1 cellular context compared by ENCODE assay signal in the genomic region with DNA sequence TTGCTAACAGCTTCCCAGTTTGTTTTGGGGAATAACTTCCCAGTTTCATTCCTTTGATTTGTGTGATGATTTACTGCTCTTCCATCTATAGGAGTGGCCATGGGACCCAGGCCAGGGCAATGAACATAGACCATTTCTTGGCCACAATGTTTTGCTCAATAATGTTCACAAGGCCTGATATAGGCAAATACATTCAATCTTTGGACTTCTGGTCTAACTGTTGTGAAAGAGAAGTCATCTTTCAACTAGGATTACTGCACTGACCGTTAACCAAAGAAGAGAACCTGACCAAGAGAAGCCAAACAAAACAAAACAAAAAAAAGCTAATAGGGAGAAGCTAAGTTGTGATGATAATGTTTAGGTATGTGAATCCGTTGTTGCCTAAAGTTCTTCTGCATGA.
TF ChIP-seq lines count a peak whose summit lies in the region.

No MANE protein-coding gene starts in this region.

TF ChIP-seq in HepG2, 621 proteins besides CTCF, POLR2A, EP300 and RAD21 (continued from another document and continues in another):
- TF ChIP-seq, protein P1, sequence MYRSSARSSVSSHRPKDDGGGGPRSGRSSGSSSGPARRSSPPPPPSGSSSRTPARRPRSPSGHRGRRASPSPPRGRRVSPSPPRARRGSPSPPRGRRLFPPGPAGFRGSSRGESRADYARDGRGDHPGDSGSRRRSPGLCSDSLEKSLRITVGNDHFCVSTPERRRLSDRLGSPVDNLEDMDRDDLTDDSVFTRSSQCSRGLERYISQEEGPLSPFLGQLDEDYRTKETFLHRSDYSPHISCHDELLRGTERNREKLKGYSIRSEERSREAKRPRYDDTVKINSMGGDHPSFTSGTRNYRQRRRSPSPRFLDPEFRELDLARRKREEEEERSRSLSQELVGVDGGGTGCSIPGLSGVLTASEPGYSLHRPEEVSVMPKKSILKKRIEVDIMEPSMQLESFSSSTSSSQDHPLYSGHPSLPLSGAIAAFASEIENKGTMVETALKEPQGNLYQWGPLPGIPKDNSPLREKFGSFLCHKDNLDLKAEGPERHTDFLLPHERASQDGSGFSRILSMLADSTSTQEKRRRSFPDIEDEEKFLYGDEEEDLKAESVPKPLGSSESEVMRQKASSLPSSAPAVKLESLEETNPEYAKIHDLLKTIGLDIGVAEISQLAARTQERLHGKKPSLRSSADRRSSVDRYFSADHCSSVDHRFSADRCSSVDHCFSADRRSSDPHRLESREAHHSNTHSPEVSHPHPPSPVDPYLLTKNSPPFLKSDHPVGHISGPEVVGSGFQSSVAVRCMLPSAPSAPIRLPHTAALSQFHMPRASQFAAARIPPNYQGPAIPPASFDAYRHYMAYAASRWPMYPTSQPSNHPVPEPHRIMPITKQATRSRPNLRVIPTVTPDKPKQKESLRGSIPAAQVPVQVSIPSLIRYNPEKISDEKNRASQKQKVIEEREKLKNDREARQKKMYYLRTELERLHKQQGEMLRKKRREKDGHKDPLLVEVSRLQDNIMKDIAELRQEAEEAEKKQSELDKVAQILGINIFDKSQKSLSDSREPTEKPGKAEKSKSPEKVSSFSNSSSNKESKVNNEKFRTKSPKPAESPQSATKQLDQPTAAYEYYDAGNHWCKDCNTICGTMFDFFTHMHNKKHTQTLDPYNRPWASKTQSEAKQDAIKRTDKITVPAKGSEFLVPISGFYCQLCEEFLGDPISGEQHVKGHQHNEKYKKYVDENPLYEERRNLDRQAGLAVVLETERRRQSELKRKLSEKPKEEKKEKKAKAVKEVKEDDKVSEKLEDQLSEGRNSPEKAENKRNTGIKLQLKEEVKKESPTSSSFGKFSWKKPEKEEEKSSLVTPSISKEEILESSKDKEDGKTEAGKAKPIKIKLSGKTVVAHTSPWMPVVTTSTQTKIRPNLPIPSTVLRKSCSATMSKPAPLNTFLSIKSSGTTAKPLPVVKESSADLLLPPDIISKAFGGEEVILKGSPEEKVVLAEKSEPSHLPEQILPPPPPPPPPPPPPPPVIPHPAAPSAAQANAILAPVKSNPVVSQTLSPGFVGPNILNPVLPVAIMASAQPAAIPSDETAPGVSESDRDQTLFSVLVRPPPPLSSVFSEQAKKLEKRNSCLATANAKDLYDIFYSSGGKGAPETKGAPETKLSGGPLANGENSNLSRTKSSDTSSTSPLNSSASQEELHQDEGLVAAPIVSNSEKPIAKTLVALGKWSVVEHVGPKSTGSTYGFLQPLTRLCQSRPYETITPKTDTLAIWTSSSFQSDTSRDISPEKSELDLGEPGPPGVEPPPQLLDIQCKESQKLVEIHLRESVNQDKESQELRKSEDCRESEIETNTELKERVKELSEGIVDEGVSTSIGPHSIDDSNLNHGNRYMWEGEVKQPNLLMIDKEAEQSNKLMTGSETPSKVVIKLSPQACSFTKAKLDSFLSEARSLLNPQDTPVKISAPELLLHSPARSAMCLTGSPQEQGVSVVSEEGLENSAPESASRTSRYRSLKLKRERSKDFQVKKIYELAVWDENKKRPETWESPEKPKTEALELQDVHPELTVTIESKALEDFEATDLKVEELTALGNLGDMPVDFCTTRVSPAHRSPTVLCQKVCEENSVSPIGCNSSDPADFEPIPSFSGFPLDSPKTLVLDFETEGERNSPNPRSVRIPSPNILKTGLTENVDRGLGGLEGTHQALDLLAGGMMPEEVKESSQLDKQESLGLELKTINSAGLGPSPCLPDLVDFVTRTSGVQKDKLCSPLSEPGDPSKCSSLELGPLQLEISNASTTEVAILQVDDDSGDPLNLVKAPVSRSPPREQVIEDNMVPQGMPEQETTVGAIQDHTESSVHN (CRISPR knock-in tag; IDR thresholded peaks at IDR 0.05) = no peak
- TF ChIP-seq, protein P2, sequence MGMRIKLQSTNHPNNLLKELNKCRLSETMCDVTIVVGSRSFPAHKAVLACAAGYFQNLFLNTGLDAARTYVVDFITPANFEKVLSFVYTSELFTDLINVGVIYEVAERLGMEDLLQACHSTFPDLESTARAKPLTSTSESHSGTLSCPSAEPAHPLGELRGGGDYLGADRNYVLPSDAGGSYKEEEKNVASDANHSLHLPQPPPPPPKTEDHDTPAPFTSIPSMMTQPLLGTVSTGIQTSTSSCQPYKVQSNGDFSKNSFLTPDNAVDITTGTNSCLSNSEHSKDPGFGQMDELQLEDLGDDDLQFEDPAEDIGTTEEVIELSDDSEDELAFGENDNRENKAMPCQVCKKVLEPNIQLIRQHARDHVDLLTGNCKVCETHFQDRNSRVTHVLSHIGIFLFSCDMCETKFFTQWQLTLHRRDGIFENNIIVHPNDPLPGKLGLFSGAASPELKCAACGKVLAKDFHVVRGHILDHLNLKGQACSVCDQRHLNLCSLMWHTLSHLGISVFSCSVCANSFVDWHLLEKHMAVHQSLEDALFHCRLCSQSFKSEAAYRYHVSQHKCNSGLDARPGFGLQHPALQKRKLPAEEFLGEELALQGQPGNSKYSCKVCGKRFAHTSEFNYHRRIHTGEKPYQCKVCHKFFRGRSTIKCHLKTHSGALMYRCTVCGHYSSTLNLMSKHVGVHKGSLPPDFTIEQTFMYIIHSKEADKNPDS (CRISPR knock-in tag; IDR thresholded peaks at IDR 0.05) = no peak
- no peak for TF ChIP-seq KLF12 (CRISPR knock-in tag; IDR thresholded peaks at IDR 0.05; ENCODE audit: borderline replicate concordance)
- TF ChIP-seq, protein P3, sequence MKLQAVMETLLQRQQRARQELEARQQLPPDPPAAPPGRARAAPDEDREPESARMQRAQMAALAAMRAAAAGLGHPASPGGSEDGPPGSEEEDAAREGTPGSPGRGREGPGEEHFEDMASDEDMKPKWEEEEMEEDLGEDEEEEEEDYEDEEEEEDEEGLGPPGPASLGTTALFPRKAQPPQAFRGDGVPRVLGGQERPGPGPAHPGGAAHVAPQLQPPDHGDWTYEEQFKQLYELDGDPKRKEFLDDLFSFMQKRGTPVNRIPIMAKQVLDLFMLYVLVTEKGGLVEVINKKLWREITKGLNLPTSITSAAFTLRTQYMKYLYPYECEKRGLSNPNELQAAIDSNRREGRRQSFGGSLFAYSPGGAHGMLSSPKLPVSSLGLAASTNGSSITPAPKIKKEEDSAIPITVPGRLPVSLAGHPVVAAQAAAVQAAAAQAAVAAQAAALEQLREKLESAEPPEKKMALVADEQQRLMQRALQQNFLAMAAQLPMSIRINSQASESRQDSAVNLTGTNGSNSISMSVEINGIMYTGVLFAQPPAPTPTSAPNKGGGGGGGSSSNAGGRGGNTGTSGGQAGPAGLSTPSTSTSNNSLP (IDR thresholded peaks at IDR 0.05; ENCODE audit: low read depth, low read length) = peak; percentile 73
- no peak for TF ChIP-seq ZFY (CRISPR knock-in tag; IDR thresholded peaks at IDR 0.05)
- no peak for TF ChIP-seq ZNF543 (CRISPR knock-in tag; IDR thresholded peaks at IDR 0.05)
- TF ChIP-seq NFYC (CRISPR knock-in tag; IDR thresholded peaks at IDR 0.05) = no peak
- no peak for TF ChIP-seq KAT2B (IDR thresholded peaks at IDR 0.05; ENCODE audit: borderline replicate concordance, low read depth, low read length)
- no peak for TF ChIP-seq ZBTB1 (CRISPR knock-in tag; IDR thresholded peaks at IDR 0.05; ENCODE audit: borderline replicate concordance)
- TF ChIP-seq YEATS2 (CRISPR knock-in tag; IDR thresholded peaks at IDR 0.05; ENCODE audit: borderline replicate concordance) = no peak
- TF ChIP-seq, protein P4, sequence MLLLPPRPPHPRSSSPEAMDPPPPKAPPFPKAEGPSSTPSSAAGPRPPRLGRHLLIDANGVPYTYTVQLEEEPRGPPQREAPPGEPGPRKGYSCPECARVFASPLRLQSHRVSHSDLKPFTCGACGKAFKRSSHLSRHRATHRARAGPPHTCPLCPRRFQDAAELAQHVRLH (CRISPR knock-in tag; IDR thresholded peaks at IDR 0.05; ENCODE audit: borderline replicate concordance, low read depth) = no peak
- TF ChIP-seq, protein P5, sequence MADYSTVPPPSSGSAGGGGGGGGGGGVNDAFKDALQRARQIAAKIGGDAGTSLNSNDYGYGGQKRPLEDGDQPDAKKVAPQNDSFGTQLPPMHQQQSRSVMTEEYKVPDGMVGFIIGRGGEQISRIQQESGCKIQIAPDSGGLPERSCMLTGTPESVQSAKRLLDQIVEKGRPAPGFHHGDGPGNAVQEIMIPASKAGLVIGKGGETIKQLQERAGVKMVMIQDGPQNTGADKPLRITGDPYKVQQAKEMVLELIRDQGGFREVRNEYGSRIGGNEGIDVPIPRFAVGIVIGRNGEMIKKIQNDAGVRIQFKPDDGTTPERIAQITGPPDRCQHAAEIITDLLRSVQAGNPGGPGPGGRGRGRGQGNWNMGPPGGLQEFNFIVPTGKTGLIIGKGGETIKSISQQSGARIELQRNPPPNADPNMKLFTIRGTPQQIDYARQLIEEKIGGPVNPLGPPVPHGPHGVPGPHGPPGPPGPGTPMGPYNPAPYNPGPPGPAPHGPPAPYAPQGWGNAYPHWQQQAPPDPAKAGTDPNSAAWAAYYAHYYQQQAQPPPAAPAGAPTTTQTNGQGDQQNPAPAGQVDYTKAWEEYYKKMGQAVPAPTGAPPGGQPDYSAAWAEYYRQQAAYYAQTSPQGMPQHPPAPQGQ (CRISPR knock-in tag; IDR thresholded peaks at IDR 0.05; ENCODE audit: borderline replicate concordance) = no peak
- TF ChIP-seq RBM39 (IDR thresholded peaks at IDR 0.05; ENCODE audit: low read depth, low read length, poor library complexity, severe bottlenecking) = no peak
- no peak for TF ChIP-seq DNMT3B (CRISPR knock-in tag; conservative IDR thresholded peaks at IDR 0.05)
- TF ChIP-seq, protein P6, sequence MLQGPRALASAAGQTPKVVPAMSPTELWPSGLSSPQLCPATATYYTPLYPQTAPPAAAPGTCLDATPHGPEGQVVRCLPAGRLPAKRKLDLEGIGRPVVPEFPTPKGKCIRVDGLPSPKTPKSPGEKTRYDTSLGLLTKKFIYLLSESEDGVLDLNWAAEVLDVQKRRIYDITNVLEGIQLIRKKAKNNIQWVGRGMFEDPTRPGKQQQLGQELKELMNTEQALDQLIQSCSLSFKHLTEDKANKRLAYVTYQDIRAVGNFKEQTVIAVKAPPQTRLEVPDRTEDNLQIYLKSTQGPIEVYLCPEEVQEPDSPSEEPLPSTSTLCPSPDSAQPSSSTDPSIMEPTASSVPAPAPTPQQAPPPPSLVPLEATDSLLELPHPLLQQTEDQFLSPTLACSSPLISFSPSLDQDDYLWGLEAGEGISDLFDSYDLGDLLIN (CRISPR knock-in tag; IDR thresholded peaks at IDR 0.05; ENCODE audit: borderline replicate concordance) = no peak
- TF ChIP-seq SOX13 (IDR thresholded peaks at IDR 0.05) = no peak
- peak in 1 of 2 experiments; percentile 47; a peak in 1 of 4 replicates for TF ChIP-seq SOX13 (CRISPR knock-in tag; conservative IDR thresholded peaks at IDR 0.05 in 1 of 2, IDR thresholded peaks at IDR 0.05 in 1 of 2)
- no peak for TF ChIP-seq ZNF670 (CRISPR knock-in tag; IDR thresholded peaks at IDR 0.05; ENCODE audit: borderline replicate concordance)
- TF ChIP-seq SP2 (CRISPR knock-in tag; IDR thresholded peaks at IDR 0.05) = no peak
- TF ChIP-seq FOXP1 (IDR thresholded peaks at IDR 0.05) = no peak
- peak; percentile 54; the same call in 1 of the 2 replicates for TF ChIP-seq FOXP1 (CRISPR knock-in tag; IDR thresholded peaks at IDR 0.05)
- TF ChIP-seq IKZF4 (CRISPR knock-in tag; IDR thresholded peaks at IDR 0.05; ENCODE audit: borderline replicate concordance, low read depth, not compliant biosample characterization) = no peak
- TF ChIP-seq ZC3H13 (CRISPR knock-in tag; IDR thresholded peaks at IDR 0.05) = no peak
- no peak for TF ChIP-seq GPN1 (CRISPR knock-in tag; IDR thresholded peaks at IDR 0.05; ENCODE audit: borderline replicate concordance)
- TF ChIP-seq ZNF33B (CRISPR knock-in tag; IDR thresholded peaks at IDR 0.05) = no peak
- TF ChIP-seq, protein P7, sequence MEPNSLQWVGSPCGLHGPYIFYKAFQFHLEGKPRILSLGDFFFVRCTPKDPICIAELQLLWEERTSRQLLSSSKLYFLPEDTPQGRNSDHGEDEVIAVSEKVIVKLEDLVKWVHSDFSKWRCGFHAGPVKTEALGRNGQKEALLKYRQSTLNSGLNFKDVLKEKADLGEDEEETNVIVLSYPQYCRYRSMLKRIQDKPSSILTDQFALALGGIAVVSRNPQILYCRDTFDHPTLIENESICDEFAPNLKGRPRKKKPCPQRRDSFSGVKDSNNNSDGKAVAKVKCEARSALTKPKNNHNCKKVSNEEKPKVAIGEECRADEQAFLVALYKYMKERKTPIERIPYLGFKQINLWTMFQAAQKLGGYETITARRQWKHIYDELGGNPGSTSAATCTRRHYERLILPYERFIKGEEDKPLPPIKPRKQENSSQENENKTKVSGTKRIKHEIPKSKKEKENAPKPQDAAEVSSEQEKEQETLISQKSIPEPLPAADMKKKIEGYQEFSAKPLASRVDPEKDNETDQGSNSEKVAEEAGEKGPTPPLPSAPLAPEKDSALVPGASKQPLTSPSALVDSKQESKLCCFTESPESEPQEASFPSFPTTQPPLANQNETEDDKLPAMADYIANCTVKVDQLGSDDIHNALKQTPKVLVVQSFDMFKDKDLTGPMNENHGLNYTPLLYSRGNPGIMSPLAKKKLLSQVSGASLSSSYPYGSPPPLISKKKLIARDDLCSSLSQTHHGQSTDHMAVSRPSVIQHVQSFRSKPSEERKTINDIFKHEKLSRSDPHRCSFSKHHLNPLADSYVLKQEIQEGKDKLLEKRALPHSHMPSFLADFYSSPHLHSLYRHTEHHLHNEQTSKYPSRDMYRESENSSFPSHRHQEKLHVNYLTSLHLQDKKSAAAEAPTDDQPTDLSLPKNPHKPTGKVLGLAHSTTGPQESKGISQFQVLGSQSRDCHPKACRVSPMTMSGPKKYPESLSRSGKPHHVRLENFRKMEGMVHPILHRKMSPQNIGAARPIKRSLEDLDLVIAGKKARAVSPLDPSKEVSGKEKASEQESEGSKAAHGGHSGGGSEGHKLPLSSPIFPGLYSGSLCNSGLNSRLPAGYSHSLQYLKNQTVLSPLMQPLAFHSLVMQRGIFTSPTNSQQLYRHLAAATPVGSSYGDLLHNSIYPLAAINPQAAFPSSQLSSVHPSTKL (CRISPR knock-in tag; IDR thresholded peaks at IDR 0.05) = peak; percentile 49; the same call in 1 of the 2 replicates
- TF ChIP-seq NFE2L1 (CRISPR knock-in tag; IDR thresholded peaks at IDR 0.05; ENCODE audit: borderline replicate concordance) = no peak
- TF ChIP-seq IKZF1 (IDR thresholded peaks at IDR 0.05) = no peak
